20 cellular contexts compared by ENCODE assay signal in genomic region chr2:133390151-133390550, GRCh38.
DNase-seq lines count a peak whose midpoint lies in the region; ATAC-seq and TF ChIP-seq lines count a peak whose summit lies in the region.
"Had no signal": no experiment of that assay in that cellular context is flagged by ENCODE, and none has a peak within 500 bp of the region (broad histone marks: within the 10 kb centered on the region; RNA-seq: fewer than 3 reads in every experiment).

No MANE protein-coding gene starts in this region.

- H3K4me3 Mint-ChIP-seq in HFFc6 = no peak overlapping the region; the same call in 1 of the 2 replicates
- H3K4me3 Mint-ChIP-seq: activated naive CD8-positive, alpha-beta T cell; CD4-positive, CD25-positive, alpha-beta regulatory T cell; IgD-negative memory B cell; immature natural killer cell had no signal

- H3K36me3 Mint-ChIP-seq in HFFc6 (ENCODE audit: low read depth) = no peaks in the 10 kb centered on the region; the same call in none of the 2 replicates
- H3K36me3 Mint-ChIP-seq: activated naive CD8-positive, alpha-beta T cell; CD4-positive, CD25-positive, alpha-beta regulatory T cell; IgD-negative memory B cell had no signal

- H3K4me3 ChIP-seq in AG09309 (ENCODE audit: control insufficient read depth, low read depth, low read length) (no peak overlapping the region), fibroblast of the aortic adventitia (ENCODE audit: low read depth, low read length) (no peak overlapping the region)
- H3K4me3 ChIP-seq: A549, esophagus muscularis mucosa, SK-N-MC had no signal

- no peak for TF ChIP-seq CTCF in AG09309 (IDR thresholded peaks at IDR 0.05; ENCODE audit: control insufficient read depth, insufficient read depth, low read depth, low read length, missing control alignments)
- no peak for TF ChIP-seq CTCF in HFFc6 (IDR thresholded peaks at IDR 0.05)
- TF ChIP-seq CTCF in fibroblast of the aortic adventitia (IDR thresholded peaks at IDR 0.05; ENCODE audit: insufficient read depth, low read length) = no peak

- H3K9me3 Mint-ChIP-seq in HFFc6 = peaks cover 10% of the 10 kb centered on the region

- no peaks in the 10 kb centered on the region for H3K27me3 Mint-ChIP-seq in HFFc6 (ENCODE audit: insufficient read depth)
- H3K27me3 Mint-ChIP-seq: CD4-positive, CD25-positive, alpha-beta regulatory T cell; IgD-negative memory B cell had no signal

- H3K27ac Mint-ChIP-seq in HFFc6 = peak overlapping the region; percentile 69
- H3K27ac Mint-ChIP-seq: activated naive CD8-positive, alpha-beta T cell; IgD-negative memory B cell; immature natural killer cell had no signal

- no peak for ATAC-seq in HG03196 (IDR thresholded peaks at IDR 0.05; ENCODE audit: unreplicated experiment)
- ATAC-seq: A549; activated CD4-positive, CD25-positive, alpha-beta regulatory T cell treated with anti-CD3 and anti-CD28 coated beads, Interleukin-2, amount 50 U/mL, for 24 hours had no signal

- H3K4me1 Mint-ChIP-seq in HFFc6 (ENCODE audit: low read depth) = peaks cover 18% of the 10 kb centered on the region
- H3K4me1 Mint-ChIP-seq: CD4-positive, CD25-positive, alpha-beta regulatory T cell; IgD-negative memory B cell; immature natural killer cell had no signal

- DNase-seq in AG09309 (ENCODE audit: low read depth) (peak; percentile 65), HFFc6 (peak; percentile 20), amniotic epithelial cell (ENCODE audit: low read depth) (peak; percentile 59), fibroblast of the aortic adventitia (ENCODE audit: low read depth) (peak; percentile 44), HUDEP-2 (lab: John Stamatoyannopoulos, UW; ENCODE audit: unreplicated experiment in 76 of 76) (no peak), cerebellar nuclear complex (lab: John Stamatoyannopoulos, UW) (no peak)
- DNase-seq in stimulated activated CD4-positive, alpha-beta T cell treated with anti-CD3 and anti-CD28 coated beads, Interleukin-2, amount 100 ng/mL, for 48 hours = no peak
- DNase-seq: CD4-positive, CD25-positive, alpha-beta regulatory T cell; immature natural killer cell; NCI-H1694; NCI-H2227 treated with DMSO at 0.1 percent for 48 hours; nucleus accumbens; retina had no signal

Comparison
In these comparisons a context has a peak if more than half of its experiments do, and no peak if none do; other contexts are left out.
1. DNase-seq: peak in AG09309 (single experiment), HFFc6 (single experiment), amniotic epithelial cell (single experiment) and fibroblast of the aortic adventitia (single experiment); none in stimulated activated CD4-positive, alpha-beta T cell treated with anti-CD3 and anti-CD28 coated beads, Interleukin-2, amount 100 ng/mL, for 48 hours (0 of 2), HUDEP-2 (0 of 76) and cerebellar nuclear complex (0 of 2).